ENCODE assay signal across 8 cellular contexts in genomic region chr2:42048318-42049251, GRCh38. TPM values are rescaled to one million over a fixed set of nuclear protein-coding genes. Genes with fewer than 3 reads are reported as not detected.
ATAC-seq lines count a peak whose summit lies in the region.

No MANE protein-coding gene starts in this region.

- H3K27me3 ChIP-seq in ectodermal cell (ENCODE audit: control insufficient read depth, insufficient read depth, low read length, poor library complexity, severe bottlenecking): no peaks in the 10 kb centered on the region
- H3K27me3 ChIP-seq in muscle layer of colon (ENCODE audit: control insufficient read depth in 1 of 2, insufficient read depth in 2 of 2, low read length in 2 of 2): no peaks in the 10 kb centered on the region

- peak overlapping the region; percentile 82 for H3K9ac ChIP-seq in muscle layer of colon (ENCODE audit: low read length)

- no peaks in the 10 kb centered on the region for H3K36me3 ChIP-seq in ectodermal cell (ENCODE audit: control insufficient read depth, insufficient read depth, low read length)
- no peaks in the 10 kb centered on the region for H3K36me3 ChIP-seq in muscle layer of colon (ENCODE audit: insufficient read depth, low read length)

- no peak overlapping the region for H3K27ac Mint-ChIP-seq in IgD-negative memory B cell

- no peaks in the 10 kb centered on the region for H3K9me3 ChIP-seq in ectodermal cell (ENCODE audit: control insufficient read depth, low read length)
- no peaks in the 10 kb centered on the region for H3K9me3 ChIP-seq in muscle layer of colon (ENCODE audit: low read length)

- peak; percentile 8 for ATAC-seq in GM18907 (IDR thresholded peaks at IDR 0.05; ENCODE audit: unreplicated experiment)
- ATAC-seq in HG03280 (IDR thresholded peaks at IDR 0.05; ENCODE audit: unreplicated experiment): no peak
- no peak for ATAC-seq in HG02623 (IDR thresholded peaks at IDR 0.05; ENCODE audit: unreplicated experiment)
- ATAC-seq in GM18520 (IDR thresholded peaks at IDR 0.05; ENCODE audit: unreplicated experiment): no peak
- ATAC-seq in GM18909 (IDR thresholded peaks at IDR 0.05; ENCODE audit: poor library complexity, unreplicated experiment): no peak

- H3K27ac ChIP-seq in ectodermal cell (ENCODE audit: insufficient read depth, low read depth, low read length, poor library complexity, severe bottlenecking) (no peak overlapping the region), muscle layer of colon (ENCODE audit: low read depth, low read length) (peak overlapping the region; percentile 94)

- H3K27me3 Mint-ChIP-seq in IgD-negative memory B cell: peaks cover 41% of the 10 kb centered on the region

- H3K4me3 ChIP-seq in ectodermal cell (ENCODE audit: insufficient read depth, low read depth, low read length) (peak overlapping the region; percentile 48), muscle layer of colon (ENCODE audit: low read depth in 1 of 2, low read length in 2 of 2) (peak overlapping the region; percentile 77 to 90)

- H3K4me3 Mint-ChIP-seq in IgD-negative memory B cell: peak overlapping the region; percentile 47 to 72 (median 68)

- H3K9me3 Mint-ChIP-seq in IgD-negative memory B cell: no peaks in the 10 kb centered on the region

- H3K4me1 ChIP-seq in ectodermal cell (ENCODE audit: control insufficient read depth, insufficient read depth, low read length): peaks cover 57% of the 10 kb centered on the region
- H3K4me1 ChIP-seq in muscle layer of colon (ENCODE audit: insufficient read depth, low read length): peaks cover 35% of the 10 kb centered on the region

- H3K4me1 Mint-ChIP-seq in IgD-negative memory B cell: peaks cover 1 to 5% (median 2%) of the 10 kb centered on the region in 3 donors

- H3K36me3 Mint-ChIP-seq in IgD-negative memory B cell: no peaks in the 10 kb centered on the region

- WGBS in ectodermal cell, 2 experiments: 1% methylated on average over 80 of the region's 80 CpGs

RNA-seq across cellular contexts. Expression of gene PKDCC, which starts 0.8 kb away (rescaled TPM):
- not detected for polyA plus RNA-seq in IgD-negative memory B cell
- 224 TPM for polyA plus RNA-seq in ectodermal cell (2013, experiment 1 of 4)
- 241 TPM for polyA plus RNA-seq in ectodermal cell (2013, experiment 2 of 4)
- polyA plus RNA-seq in ectodermal cell (2013, experiment 3 of 4): 222 TPM
- 225 TPM for polyA plus RNA-seq in ectodermal cell (2013, experiment 4 of 4)
